11 cellular contexts compared by ENCODE assay signal in the genomic region with DNA sequence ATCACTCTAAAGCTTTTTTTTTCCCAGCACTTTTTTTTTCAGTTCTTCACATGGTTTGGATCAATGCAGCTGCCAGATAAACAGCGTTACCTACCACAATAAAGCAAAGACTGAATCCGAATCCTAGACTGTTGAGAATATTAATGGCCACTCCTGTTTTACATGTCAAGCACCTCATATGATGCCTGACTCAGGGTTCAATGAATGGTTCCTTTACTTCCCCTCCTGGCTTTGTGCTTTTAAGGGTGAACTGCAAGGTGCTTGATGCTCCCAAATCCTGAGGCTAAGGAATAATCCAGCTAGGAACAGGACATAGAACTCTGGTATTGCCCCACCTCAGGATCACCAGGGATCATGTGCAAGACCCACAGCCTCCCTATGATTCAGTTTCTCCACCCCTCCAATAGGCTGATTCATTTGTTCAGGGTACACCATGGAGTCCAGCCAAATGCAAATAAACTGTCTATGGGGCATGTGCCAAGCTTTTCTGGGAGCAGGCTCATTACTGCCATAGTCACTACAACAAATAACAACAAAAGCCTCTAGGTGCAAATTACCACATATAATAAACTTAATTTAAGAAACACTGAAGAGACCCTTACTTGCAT.
A peak's percentile ranks its signal among the peaks of the same experiment; 100 is the strongest.
DNase-seq lines count a peak whose midpoint lies in the region; ATAC-seq and TF ChIP-seq lines count a peak whose summit lies in the region.
"Had no signal": no experiment of that assay in that cellular context is flagged by ENCODE, and none has a peak within 500 bp of the region (broad histone marks: within the 10 kb centered on the region; RNA-seq: fewer than 3 reads in every experiment).

No MANE protein-coding gene starts in this region.

- peak; percentile 12 to 61 for ATAC-seq in upper lobe of left lung (ENCODE audit: low FRiP score in 2 of 2)
- no peak for ATAC-seq in stimulated activated naive B cell treated with anti-CD40 and anti-IgM and Interleukin-4, amounts not matched to agents 10 μg/mL and 1 μg/mL and 100 μg/mL, for 72 hours (replicated peaks)

- 96 to 97% methylated on average over 2 of the region's 2 CpGs for WGBS in upper lobe of left lung, 2 donors

- H3K27ac ChIP-seq in ascending aorta (peak overlapping the region; percentile 45 to 79), upper lobe of left lung (peak overlapping the region; percentile 13 to 62 (median 42))
- H3K27ac ChIP-seq: 22Rv1 had no signal

- no peak overlapping the region for H3K27ac Mint-ChIP-seq in stimulated activated naive B cell treated with anti-CD40 and anti-IgM and Interleukin-4, amounts not matched to agents 10 μg/mL and 1 μg/mL and 100 μg/mL, for 72 hours

- H3K9me3 Mint-ChIP-seq in stimulated activated naive B cell treated with anti-CD40 and anti-IgM and Interleukin-4, amounts not matched to agents 10 μg/mL and 1 μg/mL and 100 μg/mL, for 72 hours = peaks cover 3 to 4% of the 10 kb centered on the region in 2 donors

- H3K4me3 ChIP-seq in ascending aorta (no peak overlapping the region), kidney epithelial cell (ENCODE audit: low read depth, low read length) (no peak overlapping the region), upper lobe of left lung (no peak overlapping the region)

- DNase-seq in DMS 273 (lab: John Stamatoyannopoulos, UW; ENCODE audit: unreplicated experiment) = peak; percentile 6
- DNase-seq in DMS 273 treated with DMSO at 0.1 percent for 48 hours (lab: John Stamatoyannopoulos, UW) = no peak
- DNase-seq in ascending aorta (ENCODE audit: low spot score in 2 of 2) = peak; percentile 21 to 77
- DNase-seq in kidney epithelial cell (ENCODE audit: low read depth) = peak; percentile 49
- DNase-seq in upper lobe of left lung = no peak
- DNase-seq in D341Med (ENCODE audit: low spot score) = no peak
- DNase-seq in NCI-H128 (lab: John Stamatoyannopoulos, UW; ENCODE audit: unreplicated experiment) = no peak
- no peak for DNase-seq in stimulated activated naive B cell treated with anti-CD40 and anti-IgM and Interleukin-4, amounts not matched to agents 10 μg/mL and 1 μg/mL and 100 μg/mL, for 72 hours
- DNase-seq: RPMI8226; stimulated activated CD4-positive, alpha-beta T cell treated with anti-CD3 and anti-CD28 coated beads, Interleukin-4, amount 100 ng/mL, for 4 hours had no signal

- H3K27me3 ChIP-seq in ascending aorta (no peaks in the 10 kb centered on the region), kidney epithelial cell (ENCODE audit: control insufficient read depth, insufficient read depth, low read length) (no peaks in the 10 kb centered on the region), upper lobe of left lung (no peaks in the 10 kb centered on the region)

- peaks cover 19 to 47% of the 10 kb centered on the region in 2 donors for H3K4me1 ChIP-seq in ascending aorta
- H3K4me1 ChIP-seq in upper lobe of left lung = peaks cover 21 to 54% (median 46%) of the 10 kb centered on the region in 4 donors

- H3K36me3 ChIP-seq in ascending aorta (no peaks in the 10 kb centered on the region), kidney epithelial cell (ENCODE audit: control insufficient read depth, insufficient read depth, low read length) (no peaks in the 10 kb centered on the region), upper lobe of left lung (no peaks in the 10 kb centered on the region)

- TF ChIP-seq EP300 in upper lobe of left lung (IDR thresholded peaks at IDR 0.05) = peak in 1 of 4 donors; percentile 57

- H3K27me3 Mint-ChIP-seq in stimulated activated naive B cell treated with anti-CD40 and anti-IgM and Interleukin-4, amounts not matched to agents 10 μg/mL and 1 μg/mL and 100 μg/mL, for 72 hours = no peaks in the 10 kb centered on the region

- H3K4me1 Mint-ChIP-seq in stimulated activated naive B cell treated with anti-CD40 and anti-IgM and Interleukin-4, amounts not matched to agents 10 μg/mL and 1 μg/mL and 100 μg/mL, for 72 hours = peaks cover 34 to 70% of the 10 kb centered on the region in 2 donors

- no peaks in the 10 kb centered on the region for H3K9me3 ChIP-seq in ascending aorta
- H3K9me3 ChIP-seq in upper lobe of left lung = no peaks in the 10 kb centered on the region

- peak overlapping the region in 1 of 2 donors; percentile 17 for H3K4me3 Mint-ChIP-seq in stimulated activated naive B cell treated with anti-CD40 and anti-IgM and Interleukin-4, amounts not matched to agents 10 μg/mL and 1 μg/mL and 100 μg/mL, for 72 hours

- TF ChIP-seq CTCF in ascending aorta (IDR thresholded peaks at IDR 0.05) (no peak), kidney epithelial cell (IDR thresholded peaks at IDR 0.05; ENCODE audit: insufficient read depth, low read length, poor library complexity, severe bottlenecking) (no peak), upper lobe of left lung (IDR thresholded peaks at IDR 0.05) (no peak)

- no peak for TF ChIP-seq POLR2A in upper lobe of left lung (IDR thresholded peaks at IDR 0.05)

- H3K36me3 Mint-ChIP-seq in stimulated activated naive B cell treated with anti-CD40 and anti-IgM and Interleukin-4, amounts not matched to agents 10 μg/mL and 1 μg/mL and 100 μg/mL, for 72 hours = peaks cover 4 to 5% of the 10 kb centered on the region in 2 donors

- intact Hi-C loops in ascending aorta (cut with DNase I) = loop anchor here (2.0 to 5.0 kb wide), 4 partner anchors 46 to 264 kb away; a partner anchor contains a TSS

Comparison
In these comparisons a context has a peak if more than half of its experiments do, and no peak if none do; other contexts are left out.
1. DNase-seq: peak in DMS 273 (single experiment), ascending aorta (2 of 2) and kidney epithelial cell (single experiment); none in DMS 273 treated with DMSO at 0.1 percent for 48 hours (single experiment), upper lobe of left lung (0 of 2), D341Med (single experiment), NCI-H128 (single experiment) and stimulated activated naive B cell treated with anti-CD40 and anti-IgM and Interleukin-4, amounts not matched to agents 10 μg/mL and 1 μg/mL and 100 μg/mL, for 72 hours (single experiment).
2. ATAC-seq: peak in upper lobe of left lung (2 of 2); none in stimulated activated naive B cell treated with anti-CD40 and anti-IgM and Interleukin-4, amounts not matched to agents 10 μg/mL and 1 μg/mL and 100 μg/mL, for 72 hours (0 of 2).